In the genomic region with DNA sequence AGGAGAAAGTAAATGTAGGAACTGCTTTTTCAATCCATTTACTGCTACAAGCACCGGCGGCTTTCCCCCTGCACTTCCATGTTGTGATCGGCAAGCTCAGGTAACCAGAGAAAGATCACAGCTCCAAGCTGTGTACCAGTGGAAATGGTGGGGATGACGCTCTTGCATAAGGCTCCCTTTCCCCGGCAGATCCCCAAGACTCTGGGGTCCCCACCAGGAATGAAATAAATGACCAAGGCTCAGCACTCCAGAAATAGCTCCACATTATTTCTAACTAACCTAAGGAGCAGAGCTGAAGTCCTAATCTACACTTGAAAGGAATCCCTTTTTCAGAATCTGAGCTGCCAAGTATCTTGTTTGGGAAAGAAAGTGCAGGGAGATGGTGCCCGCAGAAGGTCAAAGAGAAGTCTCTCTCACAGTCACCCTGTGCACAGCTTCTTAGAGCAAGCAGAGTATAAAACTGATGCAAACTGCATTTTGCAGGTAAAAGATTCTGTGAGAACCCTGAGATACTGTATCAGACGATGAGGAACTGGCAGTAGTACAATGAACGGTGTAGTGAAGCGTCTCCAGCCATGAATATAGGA, we compare ENCODE assay signal across 8 cellular contexts. TPM values are rescaled to one million over a fixed set of nuclear protein-coding genes. Genes with fewer than 3 reads are reported as not detected.
A peak's percentile ranks its signal among the peaks of the same experiment; 100 is the strongest.
DNase-seq lines count a peak whose midpoint lies in the region; ATAC-seq, FAIRE-seq and TF ChIP-seq lines count a peak whose summit lies in the region.

No MANE protein-coding gene starts in this region.

- FAIRE-seq in K562 (lab: Jason Lieb, UNC) = no peak

- no peaks in the 10 kb centered on the region for H3K9me3 Mint-ChIP-seq in IgD-negative memory B cell

- peak overlapping the region; percentile 35; the same call in 1 of the 2 replicates for H2AFZ ChIP-seq in K562 (ENCODE audit: low read depth, low read length)

- H3K36me3 Mint-ChIP-seq in IgD-negative memory B cell = no peaks in the 10 kb centered on the region

- peaks cover 96% of the 10 kb centered on the region for H3K79me2 ChIP-seq in K562 (ENCODE audit: control insufficient read depth, insufficient read depth, low read length)

- TF ChIP-seq EP300 in K562 (IDR thresholded peaks at IDR 0.05; ENCODE audit: low read length) = no peak

- intact Hi-C loops in K562 (cut with micrococcal nuclease) = no loop called here

- TF ChIP-seq POLR2A in K562 (conservative IDR thresholded peaks at IDR 0.05) = no peak

- peaks cover 59 to 68% (median 63%) of the 10 kb centered on the region in 3 donors for H3K4me1 Mint-ChIP-seq in IgD-negative memory B cell

- no peaks in the 10 kb centered on the region for H3K27me3 ChIP-seq in K562 (ENCODE audit: control insufficient read depth in 2 of 2, insufficient read depth in 2 of 2, low read length in 2 of 2)

- DNase-seq in K562 (ENCODE audit: extremely low read depth in 1 of 4, low spot score in 3 of 4) (peak in 1 of 4 experiments; percentile 22), mesenteric fat pad (ENCODE audit: low spot score) (peak; percentile 14), GM13977 (ENCODE audit: low spot score) (no peak), HuH-7 (ENCODE audit: low spot score) (no peak), NOMO-1 treated with DMSO at 0.1 percent for 48 hours (lab: John Stamatoyannopoulos, UW; ENCODE audit: unreplicated experiment) (no peak)

- H3K4me1 ChIP-seq in K562 (replicated peaks in 1 of 2; ENCODE audit: control insufficient read depth in 2 of 2, insufficient read depth in 2 of 2, low read length in 2 of 2) = peaks cover 5 to 13% of the 10 kb centered on the region in 2 experiments; a peak in 4 of 5 replicates

- TSS peak; percentile 86 for BruUV-seq in K562 (replicated peaks; lab: Mats Ljungman, UMichigan)

- peak overlapping the region; percentile 89 to 98 (median 94) for H3K4me3 Mint-ChIP-seq in IgD-negative memory B cell

- peak overlapping the region; percentile 99 for H3K4me2 ChIP-seq in K562 (ENCODE audit: insufficient read depth, low read length)

- TF ChIP-seq CTCF in K562 (IDR thresholded peaks at IDR 0.05 in 2 of 3, conservative IDR thresholded peaks at IDR 0.05 in 1 of 3; ENCODE audit: insufficient read depth in 2 of 3, low read depth in 1 of 3, low read length in 3 of 3) (no peak), GM13977 (IDR thresholded peaks at IDR 0.05; ENCODE audit: extremely low read depth, insufficient read depth, missing control alignments) (no peak)

- H3K27ac ChIP-seq in K562 (ENCODE audit: extremely low read depth, low read depth, low read length) = peak overlapping the region; percentile 63

- H3K9me3 ChIP-seq in K562 (replicated peaks; ENCODE audit: control insufficient read depth, insufficient read depth, low read depth, low read length) = no peaks in the 10 kb centered on the region

- H3K27me3 Mint-ChIP-seq in IgD-negative memory B cell = no peaks in the 10 kb centered on the region

- H3K36me3 ChIP-seq in K562 (ENCODE audit: control insufficient read depth, insufficient read depth, low read length) = peaks cover 36% of the 10 kb centered on the region

- H3K9ac ChIP-seq in K562 (ENCODE audit: insufficient read depth in 1 of 2, low read depth in 2 of 2, low read length in 2 of 2) = peak overlapping the region; percentile 71 to 93

- H4K20me1 ChIP-seq in K562 (replicated peaks; ENCODE audit: control insufficient read depth, insufficient read depth, low read length) = peaks cover 24% of the 10 kb centered on the region

- no peak for TF ChIP-seq RAD21 in K562 (CRISPR knock-in tag; conservative IDR thresholded peaks at IDR 0.05 in 1 of 2, IDR thresholded peaks at IDR 0.05 in 1 of 2)

- POLR2A ChIA-PET in K562 (lab: Yijun Ruan, JAX) = interaction anchor here (0.9 to 6.2 kb wide), 21 partner anchors 9 to 240 kb away, joined by 3 to 40 read pairs (median 5); partner anchors contain the start of genes GGA3, GRB2, JPT1 and MRPS7

- WGBS in K562 (ENCODE audit: insufficient coverage, low coverage, missing lambda C conversion rate) = 4% methylated on average over 9 of the region's 9 CpGs

- H3K4me3 ChIP-seq in K562 = peak overlapping the region; percentile 66

- peak; percentile 8 for ATAC-seq in GM18873 (IDR thresholded peaks at IDR 0.05; ENCODE audit: low FRiP score, unreplicated experiment)
- ATAC-seq in K562 = peak; percentile 49
- no peak for ATAC-seq in GM18909 (IDR thresholded peaks at IDR 0.05; ENCODE audit: poor library complexity, unreplicated experiment)

- H3K27ac Mint-ChIP-seq in IgD-negative memory B cell = peak overlapping the region; percentile 89 to 94 (median 92)

- in situ Hi-C loops in K562 (cut with MboI) (no loop called here), GM13977 (cut with MboI; ENCODE audit: low pct_unique_long_range_greater_than_20kb, low sequenced_read_pairs, unreplicated experiment) (loop anchor here (10.0 kb wide), 1 partner anchor 50 kb away; no protein-coding TSS in a partner anchor)

- CTCF ChIA-PET in K562 (lab: Yijun Ruan, JAX; ENCODE audit: low intra/inter-chr PET ratio) = no interaction called here

- H3K9me1 ChIP-seq in K562 (ENCODE audit: control insufficient read depth, insufficient read depth, low read length) = no peaks in the 10 kb centered on the region

TF ChIP-seq in K562, 482 proteins besides CTCF, POLR2A, EP300 and RAD21:
- TF ChIP-seq KDM5B (IDR thresholded peaks at IDR 0.05; ENCODE audit: insufficient replicate concordance, low read depth, low read length) (peak; percentile 27), CBFA2T3 (IDR thresholded peaks at IDR 0.05) (no peak), ZFX (CRISPR knock-in tag; IDR thresholded peaks at IDR 0.05) (peak; percentile 0; the same call in 1 of the 2 replicates), XRCC5 (IDR thresholded peaks at IDR 0.05; ENCODE audit: low read depth, low read length) (0 out of 2 replicates have a peak, but pooled peaks have one; percentile 11), PURB (CRISPR knock-in tag; IDR thresholded peaks at IDR 0.05; ENCODE audit: low read depth) (no peak), SRF (CRISPR knock-in tag; IDR thresholded peaks at IDR 0.05) (no peak), FUS (optimal IDR thresholded peaks at IDR 0.05; ENCODE audit: low read depth, low read length) (no peak), CREB1 (IDR thresholded peaks at IDR 0.05) (no peak), CREB1 (CRISPR knock-in tag; IDR thresholded peaks at IDR 0.05) (peak; percentile 8; the same call in 1 of the 2 replicates)

RNA-seq across cellular contexts. Expression of gene GRB2, which starts 11.1 kb away (rescaled TPM):
- polyA plus RNA-seq in IgD-negative memory B cell (333 TPM), K562 (2011; rRNA removed) (66.8 and 136 TPM in 2 replicates), K562 (2014; fragmentation: Illumina TruSeq; extraction: Trizol) (83.5 and 84.8 TPM in 2 replicates), K562 (2014; fragmentation: Nextera tagmentation; extraction: Ambion mirVana) (10 to 100 TPM; 57.2 to 69.1 TPM), K562 (2014; rRNA removed) (85.2 and 95.1 TPM in 2 replicates)
- 67.9 and 104 TPM in 2 replicates for total RNA-seq in K562 (2011; cell fraction: chromatin; rRNA removed; ENCODE audit: low replicate concordance)
- total RNA-seq in K562 (2011; cell fraction: nucleolus; rRNA removed) = 72.2 and 76.5 TPM in 2 replicates
- 69.3 and 101 TPM in 2 replicates for total RNA-seq in K562 (2011; cell fraction: nucleoplasm; rRNA removed)
- total RNA-seq in K562 (2014; rRNA removed) (107 and 125 TPM in 2 replicates), K562 (2014; rRNA removed; fragmentation: Illumina TruSeq; extraction: Trizol) (65.3 and 79.9 TPM in 2 replicates), K562 (2015; rRNA removed; fragmentation: Illumina TruSeq; extraction: Trizol) (70.5 and 74.3 TPM in 2 replicates), K562 (2021) (113 and 115 TPM in 2 replicates), mesenteric fat pad (154 TPM)
- polyA plus RNA-seq in K562 (2011; cell fraction: cytosol; rRNA removed) = 92.1 and 93.8 TPM in 2 replicates
- polyA plus RNA-seq in K562 (2011; cell fraction: nucleus; rRNA removed) = 20.1 and 22.1 TPM in 2 replicates
- 69.8 and 89.1 TPM in 2 replicates for polyA plus RNA-seq in K562 (2012)
- 32.5 and 47.6 TPM in 2 replicates for polyA minus RNA-seq in K562 (2011; rRNA and poly(A)+ RNA removed)
- 20.9 and 32.6 TPM in 2 replicates for polyA minus RNA-seq in K562 (2011; cell fraction: cytosol; rRNA and poly(A)+ RNA removed)
- polyA minus RNA-seq in K562 (2011; cell fraction: nucleus; rRNA and poly(A)+ RNA removed) = 18.7 and 28.4 TPM in 2 replicates
